Comparison of ENCODE assay signal across 23 cellular contexts in genomic region chr18:78805840-78806239, GRCh38.
DNase-seq lines count a peak whose midpoint lies in the region; TF ChIP-seq lines count a peak whose summit lies in the region.
"Had no signal": no experiment of that assay in that cellular context is flagged by ENCODE, and none has a peak within 500 bp of the region (broad histone marks: within the 10 kb centered on the region; RNA-seq: fewer than 3 reads in every experiment).

No MANE protein-coding gene starts in this region.

- no peak overlapping the region for H2AK5ac ChIP-seq in mesenchymal stem cell (ENCODE audit: low read length, severe bottlenecking)

- no peak overlapping the region for H3K23ac ChIP-seq in mesenchymal stem cell (ENCODE audit: low read length in 2 of 2)

- DNase-seq in activated effector memory CD4-positive, alpha-beta T cell treated with anti-CD3 and anti-CD28 coated beads, Interleukin-2, amount 50 U/mL, for 16 hours = peak; percentile 36
- no peak for DNase-seq in activated effector memory CD4-positive, alpha-beta T cell treated with Interleukin-2 at 50 U/mL for 16 hours
- DNase-seq in NB4 (ENCODE audit: low read depth) (peak; percentile 72), SIG-M5 treated with dmso at 0.1 percent for 504 hours (lab: John Stamatoyannopoulos, UW; ENCODE audit: unreplicated experiment) (peak; percentile 83), spleen (peak; percentile 44), chondrocyte (ENCODE audit: low spot score) (no peak), mesenchymal stem cell (no peak), AG08395 (ENCODE audit: low spot score) (no peak)
- DNase-seq: BE2C; Calu3; CD4-positive, alpha-beta memory T cell; EL; GM23248; Kasumi-1; MG63; NCI-H187; NCI-H2107; NCI-H2227 treated with DMSO at 0.1 percent for 48 hours; NCI-H524; SK-N-SH had no signal

- TF ChIP-seq POLR2A in NB4 (IDR thresholded peaks at IDR 0.05; ENCODE audit: extremely low read depth, insufficient read length) = no peak
- no peak for TF ChIP-seq POLR2A in spleen (IDR thresholded peaks at IDR 0.05)

- intact Hi-C loops in spleen (cut with DNase I; ENCODE audit: low total_unique reads) = no loop called here

- no peak overlapping the region for H2BK15ac ChIP-seq in mesenchymal stem cell (ENCODE audit: low read depth, poor library complexity, severe bottlenecking)

- peaks cover 28% of the 10 kb centered on the region for H3K9me3 Mint-ChIP-seq in chondrocyte (ENCODE audit: low read depth)

- H3K4me1 ChIP-seq in spleen (no peaks in the 10 kb centered on the region), mesenchymal stem cell (ENCODE audit: control insufficient read depth, insufficient read depth, low read depth, low read length) (peaks cover 4% of the 10 kb centered on the region)
- H3K4me1 ChIP-seq: BE2C had no signal

- H2AFZ ChIP-seq in mesenchymal stem cell (ENCODE audit: low read depth, low read length) = no peak overlapping the region
- H2AFZ ChIP-seq: GM23248 had no signal

- H4K8ac ChIP-seq in mesenchymal stem cell (ENCODE audit: low read length) = no peak overlapping the region

- H3K4me3 ChIP-seq in NB4 (ENCODE audit: low read depth, low read length) (no peak overlapping the region), spleen (no peak overlapping the region), mesenchymal stem cell (ENCODE audit: insufficient read depth in 1 of 2, low read depth in 1 of 2, low read length in 2 of 2) (no peak overlapping the region)
- H3K4me3 ChIP-seq: GM23248, HAP-1, MG63 had no signal

- no peaks in the 10 kb centered on the region for H3K79me1 ChIP-seq in mesenchymal stem cell (replicated peaks; ENCODE audit: low read length, poor library complexity, severe bottlenecking)

- H3K18ac ChIP-seq in mesenchymal stem cell (ENCODE audit: low read depth in 1 of 2, low read length in 2 of 2) = no peak overlapping the region

- H3K4ac ChIP-seq in mesenchymal stem cell (ENCODE audit: low read depth in 1 of 2, low read length in 2 of 2) = no peak overlapping the region

- H4K91ac ChIP-seq in mesenchymal stem cell (ENCODE audit: low read length) = no peak overlapping the region

- TF ChIP-seq CTCF in NB4 (IDR thresholded peaks at IDR 0.05; ENCODE audit: low read depth, low read length) (no peak), spleen (IDR thresholded peaks at IDR 0.05 in 8 of 11, conservative IDR thresholded peaks at IDR 0.05 in 3 of 11) (no peak), chondrocyte (IDR thresholded peaks at IDR 0.05) (no peak)

- no peak overlapping the region for H3K4me2 ChIP-seq in mesenchymal stem cell (ENCODE audit: low read length, poor library complexity, severe bottlenecking)
- H3K4me2 ChIP-seq: SK-N-SH had no signal

- no peak overlapping the region for H2BK5ac ChIP-seq in mesenchymal stem cell (ENCODE audit: low read depth, low read length, poor library complexity, severe bottlenecking)

- no peak overlapping the region for H3K14ac ChIP-seq in mesenchymal stem cell (ENCODE audit: low read length in 2 of 2)

- H3K9me3 ChIP-seq in spleen (peaks cover 0 to 18% (median 0%) of the 10 kb centered on the region in 8 donors), mesenchymal stem cell (ENCODE audit: control insufficient read depth, low read length) (peaks cover 8% of the 10 kb centered on the region)
- H3K9me3 ChIP-seq: BE2C, HAP-1, MG63, SK-N-SH had no signal

- no peaks in the 10 kb centered on the region for H3K36me3 ChIP-seq in spleen
- peaks cover 0 to 4% of the 10 kb centered on the region in 2 experiments for H3K36me3 ChIP-seq in mesenchymal stem cell (ENCODE audit: control insufficient read depth in 1 of 2, insufficient read depth in 2 of 2, low read depth in 1 of 2, low read length in 2 of 2)
- H3K36me3 ChIP-seq: BE2C, HAP-1, MG63 had no signal

- H3K27me3 ChIP-seq in spleen (replicated peaks in 1 of 7) (peaks cover 0 to 3% (median 0%) of the 10 kb centered on the region in 7 donors), mesenchymal stem cell (ENCODE audit: control insufficient read depth in 1 of 2, insufficient read depth in 1 of 2, low read length in 2 of 2) (no peaks in the 10 kb centered on the region)
- H3K27me3 ChIP-seq: BE2C, MG63 had no signal

- no peak overlapping the region for H2BK12ac ChIP-seq in mesenchymal stem cell (ENCODE audit: low read length in 2 of 2)

- H3K27me3 Mint-ChIP-seq in chondrocyte (ENCODE audit: low read depth) = no peaks in the 10 kb centered on the region
- H3K27me3 Mint-ChIP-seq: IgD-negative memory B cell had no signal

- H3K27ac ChIP-seq in spleen (no peak overlapping the region), mesenchymal stem cell (ENCODE audit: low read length, poor library complexity, severe bottlenecking) (no peak overlapping the region)
- H3K27ac ChIP-seq: 22Rv1, GM23248 had no signal

- H3K4me1 Mint-ChIP-seq in chondrocyte (ENCODE audit: low read depth) = no peaks in the 10 kb centered on the region
- H3K4me1 Mint-ChIP-seq: CD4-positive, alpha-beta memory T cell; IgD-negative memory B cell had no signal

- H3K36me3 Mint-ChIP-seq in chondrocyte (ENCODE audit: low read depth) = no peaks in the 10 kb centered on the region
- H3K36me3 Mint-ChIP-seq: CD4-positive, alpha-beta memory T cell; IgD-negative memory B cell had no signal

- no peak overlapping the region for H3K4me3 Mint-ChIP-seq in chondrocyte (ENCODE audit: unreplicated experiment)
- H3K4me3 Mint-ChIP-seq: CD4-positive, alpha-beta memory T cell had no signal

- WGBS in spleen, 5 donors = 47 to 60% (median 54%) methylated on average over 8 of the region's 8 CpGs
- WGBS in mesenchymal stem cell = 58% methylated on average over 4 of the region's 8 CpGs

- H3K9ac ChIP-seq in mesenchymal stem cell (ENCODE audit: low read length) = no peak overlapping the region
- H3K9ac ChIP-seq: GM23248, SK-N-SH had no signal

- H2BK120ac ChIP-seq in mesenchymal stem cell (ENCODE audit: low read depth, low read length) = no peak overlapping the region

- no peak overlapping the region for H3K27ac Mint-ChIP-seq in chondrocyte (ENCODE audit: unreplicated experiment)
- H3K27ac Mint-ChIP-seq: CD4-positive, alpha-beta memory T cell had no signal

Comparison
In these comparisons a context has a peak if more than half of its experiments do, and no peak if none do; other contexts are left out.
1. DNase-seq: peak in activated effector memory CD4-positive, alpha-beta T cell treated with anti-CD3 and anti-CD28 coated beads, Interleukin-2, amount 50 U/mL, for 16 hours (single experiment), NB4 (single experiment), SIG-M5 treated with dmso at 0.1 percent for 504 hours (single experiment) and spleen (single experiment); none in activated effector memory CD4-positive, alpha-beta T cell treated with Interleukin-2 at 50 U/mL for 16 hours (single experiment), chondrocyte (single experiment), mesenchymal stem cell (single experiment) and AG08395 (single experiment).